In genomic region chr14:33317675-33318074, GRCh38 we compare ENCODE assay signal across 20 cellular contexts.
DNase-seq lines count a peak whose midpoint lies in the region; FAIRE-seq and TF ChIP-seq lines count a peak whose summit lies in the region.
"Had no signal": no experiment of that assay in that cellular context is flagged by ENCODE, and none has a peak within 500 bp of the region (broad histone marks: within the 10 kb centered on the region; RNA-seq: fewer than 3 reads in every experiment).

No MANE protein-coding gene starts in this region.

- FAIRE-seq in H54 (lab: Jason Lieb, UNC) = no peak
- FAIRE-seq: RCC 7860 had no signal

- peak; percentile 47 for DNase-seq in DMS153 (lab: John Stamatoyannopoulos, UW)
- DNase-seq in NCI-H1105 treated with DMSO at 0.1 percent for 48 hours (lab: John Stamatoyannopoulos, UW) = peak; percentile 65
- DNase-seq in NCI-H2196 (lab: John Stamatoyannopoulos, UW; ENCODE audit: unreplicated experiment) = peak; percentile 19
- peak; percentile 27 to 30 for DNase-seq in SHP77 (lab: John Stamatoyannopoulos, UW)
- no peak for DNase-seq in H54 (ENCODE audit: insufficient read length, low spot score)
- no peak for DNase-seq in DMS79 (lab: John Stamatoyannopoulos, UW)
- DNase-seq in 8988T = no peak
- DNase-seq: C1 segment of cervical spinal cord; CD8-positive, alpha-beta memory T cell; GDM1; H9; KG1; MV-4-11; NCI-H1694; NCI-H2227 treated with DMSO at 0.1 percent for 48 hours; NCI-H524 treated with DMSO at 0.1 percent for 48 hours; NK-92 treated with Interleukin-12 subunit alpha and Interleukin-12 subunit beta, amount 100 ng/mL, for 24 hours; T-cell; T-helper 9 cell had no signal

- TF ChIP-seq POLR2A in H54 (IDR thresholded peaks at IDR 0.05; ENCODE audit: low read depth, low read length) = no peak

Comparison
In these comparisons a context has a peak if more than half of its experiments do, and no peak if none do; other contexts are left out.
1. DNase-seq: peak in DMS153 (single experiment), NCI-H1105 treated with DMSO at 0.1 percent for 48 hours (single experiment), NCI-H2196 (single experiment) and SHP77 (2 of 2); none in H54 (single experiment), DMS79 (single experiment) and 8988T (single experiment).